ENCODE assay signal across 9 cellular contexts in the genomic region with DNA sequence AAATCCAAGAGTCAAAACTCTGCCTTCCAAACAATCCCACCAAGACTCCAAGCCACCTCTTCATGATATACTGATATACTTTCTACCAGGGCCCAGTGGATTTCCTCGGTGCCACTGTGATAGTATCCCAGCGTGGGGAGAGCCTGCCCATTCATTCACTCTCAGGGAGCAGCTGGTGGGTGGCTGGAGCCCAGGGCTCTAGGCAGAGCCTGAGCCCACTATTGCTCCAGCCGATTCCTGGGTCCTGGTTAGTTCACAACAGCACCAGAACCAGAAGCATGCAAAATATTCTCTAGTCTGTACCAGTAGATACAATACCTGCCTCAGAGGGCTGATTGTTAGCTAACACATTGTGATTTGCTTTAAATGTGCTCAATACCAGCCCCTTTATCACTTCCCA. TPM values are rescaled to one million over a fixed set of nuclear protein-coding genes. Genes with fewer than 3 reads are reported as not detected.
A peak's percentile ranks its signal among the peaks of the same experiment; 100 is the strongest.
DNase-seq lines count a peak whose midpoint lies in the region; ATAC-seq, FAIRE-seq and TF ChIP-seq lines count a peak whose summit lies in the region.
"Had no signal": no experiment of that assay in that cellular context is flagged by ENCODE, and none has a peak within 500 bp of the region (broad histone marks: within the 10 kb centered on the region; RNA-seq: fewer than 3 reads in every experiment).

No MANE protein-coding gene starts in this region.

- H3K14ac ChIP-seq in H1 (ENCODE audit: insufficient read length) = no peak overlapping the region

- no peaks in the 10 kb centered on the region for H3K27me3 ChIP-seq in CD4-positive, alpha-beta memory T cell (ENCODE audit: insufficient read depth, low read length)
- H3K27me3 ChIP-seq in NT2/D1 (ENCODE audit: insufficient read depth, insufficient read length) = peaks cover 4% of the 10 kb centered on the region
- H3K27me3 ChIP-seq in H1 (replicated peaks in 1 of 4; ENCODE audit: control insufficient read depth in 3 of 4, extremely low read depth in 1 of 4, insufficient read depth in 3 of 4, low read length in 3 of 4) = peaks cover 3 to 33% (median 21%) of the 10 kb centered on the region in 4 experiments

- CTCF ChIA-PET in CD4-positive, alpha-beta memory T cell (lab: Charles Lee; ENCODE audit: partially characterized antibody) = interaction anchor here (1.0 to 24.2 kb wide), 2 partner anchors 20 to 58 kb away, joined by 3 to 714 read pairs; no protein-coding TSS in a partner anchor
- CTCF ChIA-PET in H1 (lab: Charles Lee; ENCODE audit: partially characterized antibody) = interaction anchor here (0.9 to 27.5 kb wide), 7 partner anchors 12 to 71 kb away, joined by 3 to 929 read pairs (median 3); partner anchors contain the start of gene NAV1
- CTCF ChIA-PET in HEK293T (lab: Yijun Ruan, JAX) = interaction anchor here (0.6 to 1.5 kb wide), 3 partner anchors 26 to 71 kb away, joined by 3 to 5 read pairs (median 4); no protein-coding TSS in a partner anchor

- H2AK5ac ChIP-seq in H1 (ENCODE audit: low read depth, low read length) = peak overlapping the region; percentile 79; the same call in 1 of the 2 replicates

- H2BK20ac ChIP-seq in H1 (ENCODE audit: low read length) = no peak overlapping the region

- H3K23me2 ChIP-seq in H1 (ENCODE audit: low read depth, low read length) = peaks cover 8% of the 10 kb centered on the region; the same call in 1 of the 2 replicates

- DNase-seq in CD4-positive, alpha-beta memory T cell = no peak
- DNase-seq in NT2/D1 (ENCODE audit: low read depth, low spot score) (no peak), H1 (ENCODE audit: low read depth in 1 of 2, low spot score in 2 of 2) (no peak), osteocyte (ENCODE audit: extremely low spot score, unreplicated experiment) (no peak), inferior parietal cortex (ENCODE audit: extremely low spot score) (no peak), HEK293T (ENCODE audit: extremely low spot score) (no peak)
- DNase-seq in stimulated activated CD8-positive, alpha-beta memory T cell treated with anti-CD3 and anti-CD28 coated beads, Interleukin-4, amount 100 ng/mL, for 48 hours = no peak
- DNase-seq: central memory CD4-positive, alpha-beta T cell had no signal

- POLR2A ChIA-PET in CD4-positive, alpha-beta memory T cell (lab: Charles Lee; ENCODE audit: partially characterized antibody) = interaction anchor here (0.8 to 5.0 kb wide), 2 partner anchors 25 to 37 kb away, joined by 3 to 40 read pairs; partner anchors contain the start of gene PHLDA3
- POLR2A ChIA-PET in H1 (lab: Charles Lee; ENCODE audit: partially characterized antibody) (interaction anchor here (1.3 to 1.4 kb wide), 2 partner anchors 10 to 26 kb away, joined by 3 to 4 read pairs; no protein-coding TSS in a partner anchor), HEK293T (lab: Yijun Ruan, JAX) (no interaction called here)

- H3K56ac ChIP-seq in H1 (replicated peaks; ENCODE audit: insufficient read length, low read depth, low read length) = no peak overlapping the region

- H2BK15ac ChIP-seq in H1 (ENCODE audit: low read length) = no peak overlapping the region

- H3K4me2 ChIP-seq in H1 (ENCODE audit: insufficient read depth in 1 of 2, low read depth in 2 of 2, low read length in 2 of 2) = peak overlapping the region; percentile 70 to 71; a peak in 3 of 4 replicates

- H4K91ac ChIP-seq in H1 (replicated peaks; ENCODE audit: insufficient read length, low read length) = no peak overlapping the region

- ATAC-seq in HG03571 (IDR thresholded peaks at IDR 0.05; ENCODE audit: unreplicated experiment) = no peak

- H2BK5ac ChIP-seq in H1 (ENCODE audit: low read depth, low read length) = no peak overlapping the region

- no peak overlapping the region for H2BK120ac ChIP-seq in H1 (replicated peaks; ENCODE audit: low read depth, low read length)

- H4K8ac ChIP-seq in H1 (ENCODE audit: extremely low read depth, insufficient read depth, low read length) = no peak overlapping the region

- intact Hi-C loops in CD4-positive, alpha-beta memory T cell (cut with micrococcal nuclease) = no loop called here

- H3K4ac ChIP-seq in H1 (replicated peaks; ENCODE audit: insufficient read length, low read depth, low read length) = no peak overlapping the region

- H3K9me3 ChIP-seq in CD4-positive, alpha-beta memory T cell (ENCODE audit: control insufficient read depth in 1 of 2, low read length in 2 of 2) = no peaks in the 10 kb centered on the region
- H3K9me3 ChIP-seq in NT2/D1 (ENCODE audit: insufficient read depth, low read length) = no peaks in the 10 kb centered on the region
- H3K9me3 ChIP-seq in H1 (ENCODE audit: insufficient read depth in 2 of 2, low read depth in 1 of 2, low read length in 1 of 2) = no peaks in the 10 kb centered on the region

- H3K27me3 Mint-ChIP-seq in CD4-positive, alpha-beta memory T cell = no peaks in the 10 kb centered on the region
- H3K27me3 Mint-ChIP-seq in osteocyte (ENCODE audit: unreplicated experiment) = no peaks in the 10 kb centered on the region

- no peak for TF ChIP-seq RAD21 in H1 (IDR thresholded peaks at IDR 0.05 in 1 of 2, conservative IDR thresholded peaks at IDR 0.05 in 1 of 2; ENCODE audit: low read depth in 2 of 2, low read length in 2 of 2)

- TF ChIP-seq EP300 in H1 (IDR thresholded peaks at IDR 0.05; ENCODE audit: borderline replicate concordance in 1 of 2, low read depth in 2 of 2, low read length in 2 of 2) = no peak

- no peak for FAIRE-seq in H1 (lab: Jason Lieb, UNC)

- H3K27ac ChIP-seq in CD4-positive, alpha-beta memory T cell (ENCODE audit: low read depth, low read length) = peak overlapping the region; percentile 70
- H3K27ac ChIP-seq in H1 (ENCODE audit: low read depth, low read length) = no peak overlapping the region

- WGBS in H1 (ENCODE audit: extremely low coverage in 1 of 2, insufficient coverage in 1 of 2, insufficient read length in 1 of 2, insufficient replicate concordance in 2 of 2, low coverage in 1 of 2, low lambda C conversion rate in 2 of 2, missing lambda C conversion rate in 1 of 2), 2 experiments = 82% methylated on average over 3 of the region's 3 CpGs; no CpG with 5 or more reads in 1 of the 2 experiments

- H3K9ac ChIP-seq in NT2/D1 (ENCODE audit: insufficient read length, low read depth) (peak overlapping the region; percentile 45), H1 (replicated peaks in 1 of 4; ENCODE audit: extremely low read depth in 1 of 4, low read depth in 3 of 4, low read length in 3 of 4) (no peak overlapping the region)

- H3K4me1 ChIP-seq in CD4-positive, alpha-beta memory T cell (ENCODE audit: insufficient read depth, low read length) = peaks cover 37% of the 10 kb centered on the region
- H3K4me1 ChIP-seq in NT2/D1 (ENCODE audit: insufficient read depth, insufficient read length) = peaks cover 19% of the 10 kb centered on the region
- peaks cover 9 to 24% (median 17%) of the 10 kb centered on the region in 4 experiments for H3K4me1 ChIP-seq in H1 (replicated peaks in 1 of 4; ENCODE audit: control insufficient read depth in 3 of 4, insufficient read depth in 4 of 4, low read length in 3 of 4)

- H3K18ac ChIP-seq in H1 (ENCODE audit: extremely low read depth, low read length) = no peak overlapping the region

- H3K36me3 ChIP-seq in CD4-positive, alpha-beta memory T cell (ENCODE audit: insufficient read depth, low read length) = no peaks in the 10 kb centered on the region
- H3K36me3 ChIP-seq in NT2/D1 (ENCODE audit: insufficient read depth, insufficient read length, low read length) (no peaks in the 10 kb centered on the region), H1 (ENCODE audit: control insufficient read depth in 2 of 4, insufficient read depth in 4 of 4, low read length in 3 of 4) (no peaks in the 10 kb centered on the region)

- H3K4me1 Mint-ChIP-seq in CD4-positive, alpha-beta memory T cell = peaks cover 35 to 55% (median 44%) of the 10 kb centered on the region in 4 donors
- peaks cover 36% of the 10 kb centered on the region for H3K4me1 Mint-ChIP-seq in osteocyte (ENCODE audit: unreplicated experiment)

- H3K79me2 ChIP-seq in H1 (ENCODE audit: control insufficient read depth in 1 of 2, insufficient read depth in 2 of 2, low read length in 2 of 2) = no peaks in the 10 kb centered on the region

- peak overlapping the region; percentile 96 for H2BK12ac ChIP-seq in H1 (ENCODE audit: low read depth, low read length)

- no peak overlapping the region for H4K5ac ChIP-seq in H1 (ENCODE audit: insufficient read length, low read depth, low read length)

- no peaks in the 10 kb centered on the region for H4K20me1 ChIP-seq in H1 (replicated peaks in 1 of 2; ENCODE audit: control insufficient read depth in 1 of 2, insufficient read depth in 2 of 2, low read length in 2 of 2)

- peak overlapping the region; percentile 85 to 96 (median 92) for H3K27ac Mint-ChIP-seq in CD4-positive, alpha-beta memory T cell
- H3K27ac Mint-ChIP-seq in osteocyte (ENCODE audit: unreplicated experiment) = peak overlapping the region; percentile 88

- TF ChIP-seq CTCF in H1 (IDR thresholded peaks at IDR 0.05; ENCODE audit: control extremely low read depth in 1 of 3, insufficient read depth in 1 of 3, low read depth in 1 of 3, low read length in 3 of 3) (no peak), osteocyte (IDR thresholded peaks at IDR 0.05) (no peak)

- peak overlapping the region; percentile 91 to 94 (median 92) for H3K4me3 Mint-ChIP-seq in CD4-positive, alpha-beta memory T cell
- no peak overlapping the region for H3K4me3 Mint-ChIP-seq in osteocyte (ENCODE audit: unreplicated experiment)

- peak overlapping the region; percentile 8 to 83 for H3K4me3 ChIP-seq in CD4-positive, alpha-beta memory T cell (ENCODE audit: low read length in 2 of 2)
- H3K4me3 ChIP-seq in NT2/D1 (ENCODE audit: insufficient read length, low read depth) (peak overlapping the region; percentile 32), H1 (ENCODE audit: extremely low read depth in 1 of 4, insufficient read depth in 2 of 4, low read depth in 3 of 4, low read length in 4 of 4) (peak overlapping the region in 2 of 4 experiments; percentile 36 to 61; a peak in 2 of 8 replicates)

- H3K79me1 ChIP-seq in H1 (ENCODE audit: low read depth, low read length) = no peaks in the 10 kb centered on the region

- peaks cover 0 to 2% of the 10 kb centered on the region in 2 donors for H3K36me3 Mint-ChIP-seq in CD4-positive, alpha-beta memory T cell
- H3K36me3 Mint-ChIP-seq in osteocyte (ENCODE audit: unreplicated experiment) = no peaks in the 10 kb centered on the region

- TF ChIP-seq POLR2A in H1 (IDR thresholded peaks at IDR 0.05; ENCODE audit: control extremely low read depth in 1 of 2, low read depth in 2 of 2, low read length in 2 of 2) = no peak

- no peak overlapping the region for H3K23ac ChIP-seq in H1 (ENCODE audit: insufficient read length)

- H2AFZ ChIP-seq in H1 (ENCODE audit: low read length) = 0 out of 2 replicates have a peak overlapping the region, but pooled peaks have one; percentile 42

- no peaks in the 10 kb centered on the region for H3K9me3 Mint-ChIP-seq in CD4-positive, alpha-beta memory T cell
- H3K9me3 Mint-ChIP-seq in osteocyte (ENCODE audit: unreplicated experiment) = no peaks in the 10 kb centered on the region

RNA-seq across cellular contexts. Expression of gene CSRP1, which starts 0.8 kb away (rescaled TPM):
- total RNA-seq in CD4-positive, alpha-beta memory T cell = 10 to 100 TPM; 34.2 to 36.0 TPM
- polyA plus RNA-seq in CD4-positive, alpha-beta memory T cell = 10 to 100 TPM; 74.6 to 79.3 TPM
- 22.3 and 24.1 TPM in 2 replicates for total RNA-seq in H1 (2021; fragmentation: NEBNext Ultra II Directional; extraction: Animal tissue kit (Norgen Biotek cat#: 25700))
- polyA plus RNA-seq in H1 (2011; rRNA removed) = 13.2 and 14.2 TPM in 2 replicates
- 13.4 TPM for polyA plus RNA-seq in H1 (2011; cell fraction: cytosol; rRNA removed)
- polyA plus RNA-seq in H1 (2011; cell fraction: nucleus; rRNA removed) = 14.7 TPM
- 12.4 to 15.0 TPM (median 13.8 TPM) in 4 replicates for polyA plus RNA-seq in H1 (2012, experiment 1 of 2)
- 20.3 TPM for polyA plus RNA-seq in H1 (2012, experiment 2 of 2)
- polyA plus RNA-seq in H1 (2013, experiment 1 of 2) = 15.9 TPM
- 15.4 TPM for polyA plus RNA-seq in H1 (2013, experiment 2 of 2)
- polyA minus RNA-seq in H1 (2011; rRNA and poly(A)+ RNA removed) = 10.5 and 12.6 TPM in 2 replicates
- polyA minus RNA-seq in H1 (2011; cell fraction: cytosol; rRNA and poly(A)+ RNA removed) = 9.5 TPM
- 9.3 TPM for polyA minus RNA-seq in H1 (2011; cell fraction: nucleus; rRNA and poly(A)+ RNA removed)
- total RNA-seq in osteocyte = 0.56 and 1.6 TPM in 2 replicates

RNA-seq across cellular contexts. Expression of gene NAV1, which starts 32.8 kb away (rescaled TPM):
- 1 to 10 TPM; 4.7 TPM for total RNA-seq in CD4-positive, alpha-beta memory T cell
- polyA plus RNA-seq in CD4-positive, alpha-beta memory T cell = 1 to 10 TPM in 1 of 2 donors, under 1 TPM in 1; 0.29 to 2.8 TPM
- 42.7 and 43.6 TPM in 2 replicates for total RNA-seq in H1 (2021; fragmentation: NEBNext Ultra II Directional; extraction: Animal tissue kit (Norgen Biotek cat#: 25700))
- 9.9 and 12.2 TPM in 2 replicates for polyA plus RNA-seq in H1 (2011; rRNA removed)
- 6.1 TPM for polyA plus RNA-seq in H1 (2011; cell fraction: cytosol; rRNA removed)
- polyA plus RNA-seq in H1 (2011; cell fraction: nucleus; rRNA removed) = 21.8 TPM
- polyA plus RNA-seq in H1 (2012, experiment 1 of 2) = 18.4 to 24.2 TPM (median 23.3 TPM) in 4 replicates
- 6.4 TPM for polyA plus RNA-seq in H1 (2012, experiment 2 of 2)
- polyA plus RNA-seq in H1 (2013, experiment 1 of 2) = 16.4 TPM
- 14.6 TPM for polyA plus RNA-seq in H1 (2013, experiment 2 of 2)
- 23.8 and 26.1 TPM in 2 replicates for polyA minus RNA-seq in H1 (2011; rRNA and poly(A)+ RNA removed)
- 24.7 TPM for polyA minus RNA-seq in H1 (2011; cell fraction: cytosol; rRNA and poly(A)+ RNA removed)
- 27.6 TPM for polyA minus RNA-seq in H1 (2011; cell fraction: nucleus; rRNA and poly(A)+ RNA removed)
- 286 and 288 TPM in 2 replicates for total RNA-seq in osteocyte

RNA-seq across cellular contexts. Expression of gene PHLDA3, which starts 37.1 kb away (rescaled TPM):
- total RNA-seq in CD4-positive, alpha-beta memory T cell = 1 to 10 TPM; 7.0 to 7.8 TPM
- polyA plus RNA-seq in CD4-positive, alpha-beta memory T cell = 1 to 10 TPM in 1 of 2 donors, under 1 TPM in 1; 0.30 to 1.1 TPM
- total RNA-seq in H1 (2021; fragmentation: NEBNext Ultra II Directional; extraction: Animal tissue kit (Norgen Biotek cat#: 25700)) = 27.5 and 27.7 TPM in 2 replicates
- polyA plus RNA-seq in H1 (2011; rRNA removed) = 25.5 and 42.8 TPM in 2 replicates
- 54.2 TPM for polyA plus RNA-seq in H1 (2011; cell fraction: cytosol; rRNA removed)
- 49.9 TPM for polyA plus RNA-seq in H1 (2011; cell fraction: nucleus; rRNA removed)
- polyA plus RNA-seq in H1 (2012, experiment 1 of 2) = 20.2 to 38.8 TPM (median 34.1 TPM) in 4 replicates
- 27.9 TPM for polyA plus RNA-seq in H1 (2012, experiment 2 of 2)
- 10.0 TPM for polyA plus RNA-seq in H1 (2013, experiment 1 of 2)
- polyA plus RNA-seq in H1 (2013, experiment 2 of 2) = 11.0 TPM
- 10.2 and 11.8 TPM in 2 replicates for polyA minus RNA-seq in H1 (2011; rRNA and poly(A)+ RNA removed)
- 26.1 TPM for polyA minus RNA-seq in H1 (2011; cell fraction: cytosol; rRNA and poly(A)+ RNA removed)
- 40.8 TPM for polyA minus RNA-seq in H1 (2011; cell fraction: nucleus; rRNA and poly(A)+ RNA removed)
- 50.6 and 55.5 TPM in 2 replicates for total RNA-seq in osteocyte
